26 cellular contexts compared by ENCODE assay signal in genomic region chr12:130201037-130201436, GRCh38. TPM values are rescaled to one million over a fixed set of nuclear protein-coding genes. Genes with fewer than 3 reads are reported as not detected.
"Had no signal": no experiment of that assay in that cellular context is flagged by ENCODE, and none has a peak within 500 bp of the region (broad histone marks: within the 10 kb centered on the region; RNA-seq: fewer than 3 reads in every experiment).

No MANE protein-coding gene starts in this region.

- H3K4me3 ChIP-seq: coronary artery, dorsolateral prefrontal cortex, esophagus squamous epithelium, gastrocnemius medialis, heart right ventricle, left ventricle myocardium inferior, lower lobe of right lung had no signal

- H3K27me3 ChIP-seq: gastrocnemius medialis had no signal

- ATAC-seq: esophagus mucosa, gastrocnemius medialis, heart right ventricle, left colon, left lobe of liver, lower lobe of right lung had no signal

- H3K4me1 ChIP-seq: gastrocnemius medialis, heart right ventricle, left ventricle myocardium inferior, lower lobe of right lung had no signal

- DNase-seq: dermis blood vessel endothelial cell; dorsolateral prefrontal cortex; effector CD4-positive, alpha-beta T cell; effector memory CD4-positive, alpha-beta T cell; erythroblast; esophagus squamous epithelium; foreskin fibroblast; foreskin melanocyte; gastrocnemius medialis; glutamatergic neuron; head of caudate nucleus; heart right ventricle; hippocampal formation; kidney; kidney glomerular epithelial cell; left colon; left ventricle myocardium inferior; lower lobe of right lung; mesenchymal stem cell; midbrain had no signal

- H3K36me3 ChIP-seq: esophagus squamous epithelium, gastrocnemius medialis, heart right ventricle, left ventricle myocardium inferior, lower lobe of right lung had no signal

- H3K27ac ChIP-seq: coronary artery, dorsolateral prefrontal cortex, epithelial cell of prostate, esophagus squamous epithelium, gastrocnemius medialis, heart right ventricle, left ventricle myocardium inferior, lower lobe of right lung had no signal

- H3K9me3 ChIP-seq: gastrocnemius medialis, lower lobe of right lung had no signal

RNA-seq across cellular contexts. Expression of gene FZD10, which starts 38.8 kb away (rescaled TPM):
- total RNA-seq: glomerular endothelial cell, left lobe of liver, mononuclear cell had no signal
